7 cellular contexts compared by ENCODE assay signal in the genomic region with DNA sequence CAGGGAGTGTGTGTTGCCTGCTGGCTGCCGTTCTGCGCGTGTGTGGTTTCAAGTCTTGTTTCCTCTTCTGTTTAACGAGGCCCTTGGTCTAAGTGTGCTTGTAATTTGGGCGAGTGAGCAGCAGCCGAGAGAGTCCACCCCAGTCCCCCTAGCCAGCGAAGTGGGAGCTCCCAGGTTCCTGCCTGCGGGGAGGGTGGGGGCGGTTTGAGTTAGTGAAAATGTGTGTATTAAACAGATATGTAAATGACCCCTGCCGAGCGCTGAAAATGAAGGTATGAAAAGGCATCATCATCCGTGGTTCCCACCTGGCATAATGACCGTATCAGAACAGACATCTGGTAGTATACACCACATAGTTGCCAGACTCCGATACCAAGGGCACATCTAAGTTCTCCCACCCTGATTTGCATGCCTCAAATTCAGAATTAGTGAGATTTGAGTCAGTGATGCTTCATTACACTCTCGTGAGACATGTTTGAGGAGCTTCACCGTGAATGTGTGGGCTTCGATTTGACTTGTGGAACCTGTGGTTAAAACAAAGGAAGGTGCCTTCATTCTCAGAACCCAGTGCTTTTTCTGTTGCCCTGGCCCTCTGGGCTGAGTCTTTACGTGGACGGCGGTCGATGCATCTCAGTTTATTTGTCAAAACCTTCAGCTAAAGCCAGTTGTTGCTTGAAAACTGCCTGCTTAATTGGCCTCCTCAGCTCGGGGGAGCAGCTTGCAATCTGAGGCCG.
DNase-seq lines count a peak whose midpoint lies in the region; ATAC-seq and TF ChIP-seq lines count a peak whose summit lies in the region.

No MANE protein-coding gene starts in this region.

- no peak overlapping the region for H4K8ac ChIP-seq in neuronal stem cell (ENCODE audit: low read depth, low read length)

- H2AK5ac ChIP-seq in neuronal stem cell (ENCODE audit: low read depth, low read length): peak overlapping the region; percentile 76

- CTCF ChIA-PET in activated CD4-positive, alpha-beta memory T cell treated with anti-CD3 and anti-CD28 coated beads, Interleukin-2, amount 10 ng/mL, durations not matched to agents 7 days and 5 days (lab: Charles Lee): interaction anchor here (0.8 to 1.8 kb wide), 8 partner anchors 8 to 272 kb away, joined by 3 to 9 read pairs (median 3); no protein-coding TSS in a partner anchor

- H3K79me1 ChIP-seq in neuronal stem cell (ENCODE audit: low read depth, low read length): peaks cover 7% of the 10 kb centered on the region

- H3K18ac ChIP-seq in neuronal stem cell (ENCODE audit: low read length): peak overlapping the region; percentile 74

- peak overlapping the region; percentile 72 for H3K4me3 Mint-ChIP-seq in activated CD4-positive, alpha-beta memory T cell treated with anti-CD3 and anti-CD28 coated beads, Interleukin-2, amount 10 ng/mL, durations not matched to agents 7 days and 5 days

- peaks cover 25 to 40% of the 10 kb centered on the region in 2 donors for H3K4me1 ChIP-seq in neuronal stem cell (ENCODE audit: control insufficient read depth in 2 of 2, insufficient read depth in 1 of 2, low read depth in 1 of 2, low read length in 2 of 2)

- peak overlapping the region; percentile 100 for H3K27ac Mint-ChIP-seq in activated CD4-positive, alpha-beta memory T cell treated with anti-CD3 and anti-CD28 coated beads, Interleukin-2, amount 10 ng/mL, durations not matched to agents 7 days and 5 days

- H3K4me3 ChIP-seq in neuronal stem cell (ENCODE audit: low read length in 2 of 2) (no peak overlapping the region), coronary artery (no peak overlapping the region)

- H3K27ac ChIP-seq in neuronal stem cell (replicated peaks; ENCODE audit: low read length): no peak overlapping the region
- no peak overlapping the region for H3K27ac ChIP-seq in coronary artery

- no peak overlapping the region for H2BK5ac ChIP-seq in neuronal stem cell (ENCODE audit: low read length)

- no peak for TF ChIP-seq CTCF in coronary artery (IDR thresholded peaks at IDR 0.05)

- no peak overlapping the region for H2AFZ ChIP-seq in neuronal stem cell (ENCODE audit: low read length)

- POLR2A ChIA-PET in activated CD4-positive, alpha-beta memory T cell treated with anti-CD3 and anti-CD28 coated beads, Interleukin-2, amount 10 ng/mL, durations not matched to agents 7 days and 5 days (lab: Charles Lee): interaction anchor here (0.7 to 2.4 kb wide), 25 partner anchors 9 to 423 kb away, joined by 3 to 120 read pairs (median 5); no protein-coding TSS in a partner anchor

- H3K4ac ChIP-seq in neuronal stem cell (ENCODE audit: low read length): no peak overlapping the region

- peaks cover 0 to 2% of the 10 kb centered on the region in 2 donors for H3K9me3 ChIP-seq in neuronal stem cell (replicated peaks in 1 of 2; ENCODE audit: control insufficient read depth in 2 of 2, insufficient read depth in 1 of 2, low read depth in 1 of 2, low read length in 2 of 2)

- peak; percentile 84 for ATAC-seq in GM19397 (IDR thresholded peaks at IDR 0.05; ENCODE audit: unreplicated experiment)
- ATAC-seq in HG03066 (IDR thresholded peaks at IDR 0.05; ENCODE audit: low read depth, unreplicated experiment): peak; percentile 77

- H3K4me1 Mint-ChIP-seq in activated CD4-positive, alpha-beta memory T cell treated with anti-CD3 and anti-CD28 coated beads, Interleukin-2, amount 10 ng/mL, durations not matched to agents 7 days and 5 days: peaks cover 67% of the 10 kb centered on the region

- no peak overlapping the region for H4K91ac ChIP-seq in neuronal stem cell (ENCODE audit: low read depth, low read length, poor library complexity)

- H3K4me2 ChIP-seq in neuronal stem cell (ENCODE audit: insufficient read depth, low read length, poor library complexity, severe bottlenecking): no peak overlapping the region

- WGBS in neuronal stem cell (ENCODE audit: extremely low coverage in 2 of 2, insufficient read length in 2 of 2, insufficient replicate concordance in 1 of 2), 2 donors: no CpG with 5 or more reads among the region's 23 CpGs

- H2BK15ac ChIP-seq in neuronal stem cell (ENCODE audit: low read length): no peak overlapping the region

- H3K9ac ChIP-seq in neuronal stem cell (ENCODE audit: low read depth, low read length, poor library complexity): peak overlapping the region; percentile 50

- peak overlapping the region; percentile 67 for H3K23ac ChIP-seq in neuronal stem cell (ENCODE audit: low read depth, low read length, poor library complexity)

- H3K27me3 ChIP-seq in neuronal stem cell (ENCODE audit: control insufficient read depth in 3 of 3, insufficient read depth in 3 of 3, low read depth in 1 of 3, low read length in 3 of 3): no peaks in the 10 kb centered on the region

- peaks cover 0 to 13% of the 10 kb centered on the region in 2 donors for H3K36me3 ChIP-seq in neuronal stem cell (replicated peaks in 1 of 2; ENCODE audit: control insufficient read depth in 2 of 2, insufficient read depth in 2 of 2, low read length in 2 of 2)

- peak overlapping the region; percentile 75 for H3K14ac ChIP-seq in neuronal stem cell (ENCODE audit: low read length)

- DNase-seq in activated CD4-positive, alpha-beta memory T cell treated with anti-CD3 and anti-CD28 coated beads, Interleukin-2, amount 10 ng/mL, durations not matched to agents 7 days and 5 days: peak; percentile 77
- no peak for DNase-seq in neuronal stem cell (ENCODE audit: low spot score)
- no peak for DNase-seq in middle frontal gyrus (ENCODE audit: extremely low spot score, low spot score)
- no peak for DNase-seq in KG1 (lab: John Stamatoyannopoulos, UW)
- DNase-seq in coronary artery (ENCODE audit: low spot score): no peak

- H3K36me3 Mint-ChIP-seq in activated CD4-positive, alpha-beta memory T cell treated with anti-CD3 and anti-CD28 coated beads, Interleukin-2, amount 10 ng/mL, durations not matched to agents 7 days and 5 days (ENCODE audit: low read depth): peaks cover 49% of the 10 kb centered on the region

- peak overlapping the region; percentile 87 for H2BK12ac ChIP-seq in neuronal stem cell (ENCODE audit: low read length)

- no peaks in the 10 kb centered on the region for H3K27me3 Mint-ChIP-seq in activated CD4-positive, alpha-beta memory T cell treated with anti-CD3 and anti-CD28 coated beads, Interleukin-2, amount 10 ng/mL, durations not matched to agents 7 days and 5 days

- no peaks in the 10 kb centered on the region for H3K9me3 Mint-ChIP-seq in activated CD4-positive, alpha-beta memory T cell treated with anti-CD3 and anti-CD28 coated beads, Interleukin-2, amount 10 ng/mL, durations not matched to agents 7 days and 5 days

- H2BK120ac ChIP-seq in neuronal stem cell (ENCODE audit: low read depth, low read length): no peak overlapping the region
